Comparison of ENCODE assay signal across 23 cellular contexts in genomic region chr2:67082813-67083212, GRCh38.
"Had no signal": no experiment of that assay in that cellular context is flagged by ENCODE, and none has a peak within 500 bp of the region (broad histone marks: within the 10 kb centered on the region; RNA-seq: fewer than 3 reads in every experiment).

No MANE protein-coding gene starts in this region.

- DNase-seq: IMR-90, Karpas-422, KG1, MG63, NCI-H1092, NCI-H1105 treated with DMSO at 0.1 percent for 48 hours, NCI-H1417 treated with DMSO at 0.1 percent for 48 hours, NCI-H146, NCI-H1694 treated with DMSO at 0.1 percent for 48 hours, NCI-H1930, NCI-H2081, NCI-H2107, NCI-H226, NCI-H446, NCI-H510A, NCI-H524 treated with DMSO at 0.1 percent for 48 hours, NCI-H69, NCI-H774, SHP77, SJCRH30 had no signal

- H3K4me1 ChIP-seq: SJCRH30 had no signal

- H3K9me3 ChIP-seq: MG63, SJCRH30 had no signal

- H3K4me3 ChIP-seq: MG63, SJCRH30 had no signal

- H3K27ac ChIP-seq: RWPE1, SJCRH30 had no signal

- H3K36me3 ChIP-seq: MG63, SJCRH30 had no signal

- ATAC-seq: Panc1, SK-N-SH treated with all-trans-retinoic acid at 6 μM for 48 hours had no signal

- H3K27me3 ChIP-seq: MG63, SJCRH30 had no signal
